In the genomic region with DNA sequence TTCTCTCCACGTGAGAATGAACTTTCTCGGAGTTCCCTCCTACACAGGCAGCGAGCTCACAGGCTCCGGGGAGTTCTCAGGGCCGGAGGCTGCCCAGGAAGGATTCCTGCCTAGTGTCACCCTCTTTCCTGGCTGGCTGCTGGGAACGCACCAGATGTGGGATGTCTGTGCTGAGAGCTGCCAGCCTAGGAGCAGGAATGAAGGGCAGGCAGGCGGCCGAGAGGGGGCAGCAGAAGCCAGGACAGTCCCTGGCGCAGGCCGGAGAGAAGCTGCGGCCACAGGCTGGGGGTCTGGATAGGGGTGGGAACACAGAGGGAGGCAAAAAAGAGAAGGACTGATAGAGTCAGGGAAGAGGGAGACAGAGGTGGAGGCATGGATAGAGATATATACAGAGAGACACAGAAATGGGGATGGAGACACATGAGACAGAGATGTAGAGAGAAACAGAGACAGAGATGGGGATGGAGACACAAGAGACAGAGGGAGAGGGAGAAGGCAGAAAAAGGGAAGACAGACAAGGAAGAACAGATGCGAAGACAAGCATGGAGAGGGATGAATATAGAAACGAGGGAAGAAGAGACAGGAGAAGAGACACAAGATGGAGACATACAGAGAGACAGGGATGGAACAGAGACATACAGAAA, we compare ENCODE assay signal across 8 cellular contexts. TPM values are rescaled to one million over a fixed set of nuclear protein-coding genes. Genes with fewer than 3 reads are reported as not detected.
DNase-seq lines count a peak whose midpoint lies in the region; ATAC-seq, FAIRE-seq and TF ChIP-seq lines count a peak whose summit lies in the region.

No MANE protein-coding gene starts in this region.

- DNase-seq in CD1c-positive myeloid dendritic cell (ENCODE audit: extremely low spot score) (peak; percentile 47), HAP-1 (ENCODE audit: low spot score in 2 of 2) (peak; percentile 49 to 80), OCI-M1 (lab: John Stamatoyannopoulos, UW) (peak; percentile 40), astrocyte (ENCODE audit: low read depth) (peak; percentile 8), right atrium auricular region (ENCODE audit: low spot score) (peak; percentile 82), retina (peak; percentile 90), T1000 (lab: John Stamatoyannopoulos, UW) (no peak)

- H3K27ac ChIP-seq in astrocyte (ENCODE audit: low read depth, low read length), result no peak overlapping the region
- H3K27ac ChIP-seq in right atrium auricular region, result no peak overlapping the region

- peaks cover 5% of the 10 kb centered on the region for H4K20me1 ChIP-seq in astrocyte (ENCODE audit: insufficient read depth, low read length)

- H3K4me1 ChIP-seq in HAP-1 (no peaks in the 10 kb centered on the region), astrocyte (ENCODE audit: insufficient read depth, low read length) (no peaks in the 10 kb centered on the region), right atrium auricular region (no peaks in the 10 kb centered on the region)

- H3K36me3 ChIP-seq in HAP-1 (replicated peaks), result no peaks in the 10 kb centered on the region
- H3K36me3 ChIP-seq in astrocyte (ENCODE audit: insufficient read depth, low read length), result no peaks in the 10 kb centered on the region
- no peaks in the 10 kb centered on the region for H3K36me3 ChIP-seq in right atrium auricular region

- peaks cover 52% of the 10 kb centered on the region for H3K27me3 Mint-ChIP-seq in astrocyte (ENCODE audit: low read depth, unreplicated experiment)

- TF ChIP-seq CTCF in astrocyte (IDR thresholded peaks at IDR 0.05; ENCODE audit: insufficient read depth, low read depth, low read length), result peak; percentile 61
- peak; percentile 62 to 89 for TF ChIP-seq CTCF in right atrium auricular region (IDR thresholded peaks at IDR 0.05)

- H3K4me3 Mint-ChIP-seq in astrocyte (ENCODE audit: unreplicated experiment), result no peak overlapping the region

- no peak overlapping the region for H3K4me2 ChIP-seq in astrocyte (ENCODE audit: low read length)

- no peak overlapping the region for H2AFZ ChIP-seq in astrocyte (ENCODE audit: low read depth, low read length)

- no peak overlapping the region for H3K4me3 ChIP-seq in HAP-1
- no peak overlapping the region for H3K4me3 ChIP-seq in astrocyte (ENCODE audit: insufficient read depth, low read depth, low read length)
- no peak overlapping the region for H3K4me3 ChIP-seq in right atrium auricular region

- no peak overlapping the region for H3K27ac Mint-ChIP-seq in astrocyte (ENCODE audit: unreplicated experiment)

- H3K9ac ChIP-seq in astrocyte (ENCODE audit: low read length), result no peak overlapping the region

- H3K27me3 ChIP-seq in HAP-1 (ENCODE audit: low read depth), result no peaks in the 10 kb centered on the region
- H3K27me3 ChIP-seq in astrocyte (ENCODE audit: insufficient read depth, low read length), result peaks cover 20% of the 10 kb centered on the region
- H3K27me3 ChIP-seq in right atrium auricular region, result no peaks in the 10 kb centered on the region

- no peak for FAIRE-seq in astrocyte (lab: Jason Lieb, UNC)

- no peak for ATAC-seq in GM18517 (IDR thresholded peaks at IDR 0.05; ENCODE audit: unreplicated experiment)

- H3K9me3 Mint-ChIP-seq in astrocyte (ENCODE audit: unreplicated experiment), result no peaks in the 10 kb centered on the region

- no peaks in the 10 kb centered on the region for H3K9me3 ChIP-seq in HAP-1
- H3K9me3 ChIP-seq in astrocyte (ENCODE audit: insufficient read depth, low read depth, low read length), result no peaks in the 10 kb centered on the region
- no peaks in the 10 kb centered on the region for H3K9me3 ChIP-seq in right atrium auricular region

- H3K79me2 ChIP-seq in astrocyte (ENCODE audit: insufficient read depth, low read length), result no peaks in the 10 kb centered on the region

- H3K4me1 Mint-ChIP-seq in astrocyte (ENCODE audit: low read depth, unreplicated experiment), result no peaks in the 10 kb centered on the region

- H3K36me3 Mint-ChIP-seq in astrocyte (ENCODE audit: low read depth, unreplicated experiment), result peaks cover 2% of the 10 kb centered on the region

- in situ Hi-C loops in HAP-1 (cut with MboI; ENCODE audit: low sequenced_read_pairs), result no loop called here

RNA-seq across cellular contexts. Expression of a gene that starts 25.3 kb away (rescaled TPM):
- total RNA-seq in astrocyte, result 0.55 and 1.1 TPM in 2 replicates
- total RNA-seq in right atrium auricular region, result under 1 TPM in 1 of 2 donors, not detected in 1; 0.75 TPM

RNA-seq across cellular contexts. Expression of a gene that starts 41.4 kb away (rescaled TPM):
- total RNA-seq in astrocyte, result 6.6 and 7.4 TPM in 2 replicates
- 10 to 100 TPM in 1 of 2 donors, 1 to 10 TPM in 1; 6.6 to 23.3 TPM for total RNA-seq in right atrium auricular region
